Comparison of ENCODE assay signal across 9 cellular contexts in genomic region chr6:37741757-37742400, GRCh38. TPM values are rescaled to one million over a fixed set of nuclear protein-coding genes. Genes with fewer than 3 reads are reported as not detected.
DNase-seq lines count a peak whose midpoint lies in the region; ATAC-seq, FAIRE-seq and TF ChIP-seq lines count a peak whose summit lies in the region.
"Had no signal": no experiment of that assay in that cellular context is flagged by ENCODE, and none has a peak within 500 bp of the region (broad histone marks: within the 10 kb centered on the region; RNA-seq: fewer than 3 reads in every experiment).

No MANE protein-coding gene starts in this region.

- intact Hi-C loops in K562 (cut with micrococcal nuclease): no loop called here
- intact Hi-C loops in left lung (cut with DNase I): no loop called here

- H3K9ac ChIP-seq in K562 (ENCODE audit: insufficient read depth in 1 of 2, low read depth in 2 of 2, low read length in 2 of 2): 0 out of 4 replicates have a peak overlapping the region, but pooled peaks of 1 of the 2 experiments have one; percentile 21

- CTCF ChIA-PET in K562 (lab: Yijun Ruan, JAX; ENCODE audit: low intra/inter-chr PET ratio): no interaction called here

- H3K4me3 ChIP-seq in BE2C (ENCODE audit: low read depth, low read length) (no peak overlapping the region), K562 (no peak overlapping the region), left lung (no peak overlapping the region)
- H3K4me3 ChIP-seq: SJCRH30 had no signal

- FAIRE-seq in K562 (lab: Jason Lieb, UNC): peak; percentile 70

- TF ChIP-seq EP300 in K562 (IDR thresholded peaks at IDR 0.05; ENCODE audit: low read length): no peak

- H3K79me2 ChIP-seq in K562 (ENCODE audit: control insufficient read depth, insufficient read depth, low read length): no peaks in the 10 kb centered on the region

- POLR2A ChIA-PET in K562 (lab: Yijun Ruan, JAX): interaction anchor here (0.7 to 1.1 kb wide), 3 partner anchors 10 to 16 kb away, joined by 3 to 5 read pairs (median 3); no protein-coding TSS in a partner anchor

- H3K27ac ChIP-seq in K562 (ENCODE audit: extremely low read depth, low read depth, low read length) (no peak overlapping the region), left lung (no peak overlapping the region)
- H3K27ac ChIP-seq: SJCRH30 had no signal

- H3K4me2 ChIP-seq in K562 (ENCODE audit: insufficient read depth, low read length): no peak overlapping the region

- WGBS in K562 (ENCODE audit: insufficient coverage, low coverage, missing lambda C conversion rate): 1% methylated on average over 10 of the region's 10 CpGs

- H4K20me1 ChIP-seq in K562 (replicated peaks; ENCODE audit: control insufficient read depth, insufficient read depth, low read length): peaks cover 3% of the 10 kb centered on the region

- H3K27me3 ChIP-seq in BE2C: no peaks in the 10 kb centered on the region
- peaks cover 41 to 83% of the 10 kb centered on the region in 2 experiments for H3K27me3 ChIP-seq in K562 (ENCODE audit: control insufficient read depth in 2 of 2, insufficient read depth in 2 of 2, low read length in 2 of 2)
- H3K27me3 ChIP-seq in left lung: peaks cover 0 to 47% of the 10 kb centered on the region in 2 donors
- H3K27me3 ChIP-seq: SJCRH30 had no signal

- ATAC-seq in K562: peak; percentile 88
- ATAC-seq in left lung: peak; percentile 79
- ATAC-seq in GM18498 (IDR thresholded peaks at IDR 0.05; ENCODE audit: unreplicated experiment): no peak
- ATAC-seq in HG02798 (IDR thresholded peaks at IDR 0.05; ENCODE audit: poor library complexity, unreplicated experiment): no peak

- H3K9me3 ChIP-seq in BE2C (no peaks in the 10 kb centered on the region), K562 (replicated peaks; ENCODE audit: control insufficient read depth, insufficient read depth, low read depth, low read length) (no peaks in the 10 kb centered on the region), left lung (no peaks in the 10 kb centered on the region)
- H3K9me3 ChIP-seq: SJCRH30 had no signal

- BruUV-seq in K562 (replicated peaks; lab: Mats Ljungman, UMichigan): no TSS peak

- H3K36me3 ChIP-seq in BE2C: no peaks in the 10 kb centered on the region
- H3K36me3 ChIP-seq in K562 (ENCODE audit: control insufficient read depth, insufficient read depth, low read length): no peaks in the 10 kb centered on the region
- no peaks in the 10 kb centered on the region for H3K36me3 ChIP-seq in left lung
- H3K36me3 ChIP-seq: SJCRH30 had no signal

- no peak for TF ChIP-seq POLR2A in K562 (conservative IDR thresholded peaks at IDR 0.05)

- peaks cover 38% of the 10 kb centered on the region for H3K4me1 ChIP-seq in BE2C
- H3K4me1 ChIP-seq in K562 (replicated peaks in 1 of 2; ENCODE audit: control insufficient read depth in 2 of 2, insufficient read depth in 2 of 2, low read length in 2 of 2): no peaks in the 10 kb centered on the region
- no peaks in the 10 kb centered on the region for H3K4me1 ChIP-seq in left lung
- H3K4me1 ChIP-seq: SJCRH30 had no signal

- H2AFZ ChIP-seq in K562 (ENCODE audit: low read depth, low read length): no peak overlapping the region

- peak; percentile 55 for DNase-seq in BE2C
- DNase-seq in HuH-7 (ENCODE audit: low spot score): peak; percentile 54
- peak; percentile 48 to 65 (median 54) for DNase-seq in K562 (ENCODE audit: extremely low read depth in 1 of 4, low spot score in 3 of 4)
- no peak for DNase-seq in left lung
- no peak for DNase-seq in UCSD-AML1 (lab: John Stamatoyannopoulos, UW; ENCODE audit: unreplicated experiment)
- DNase-seq in T1000 (lab: John Stamatoyannopoulos, UW): no peak

- peak; percentile 29 to 63; a peak in 3 of 4 replicates for TF ChIP-seq RAD21 in K562 (CRISPR knock-in tag; conservative IDR thresholded peaks at IDR 0.05 in 1 of 2, IDR thresholded peaks at IDR 0.05 in 1 of 2)

- TF ChIP-seq CTCF in BE2C (IDR thresholded peaks at IDR 0.05; ENCODE audit: low read depth, low read length) (peak; percentile 63), K562 (IDR thresholded peaks at IDR 0.05 in 2 of 3, conservative IDR thresholded peaks at IDR 0.05 in 1 of 3; ENCODE audit: insufficient read depth in 2 of 3, low read depth in 1 of 3, low read length in 3 of 3) (peak; percentile 64 to 72 (median 68)), left lung (IDR thresholded peaks at IDR 0.05) (no peak)

- H3K9me1 ChIP-seq in K562 (ENCODE audit: control insufficient read depth, insufficient read depth, low read length): no peaks in the 10 kb centered on the region

- in situ Hi-C loops in K562 (cut with MboI): no loop called here

TF ChIP-seq in K562, 482 proteins besides CTCF, POLR2A, EP300 and RAD21 (continues in another document):
- no peak for TF ChIP-seq U2AF1 (optimal IDR thresholded peaks at IDR 0.05; ENCODE audit: low read depth, low read length)
- peak; percentile 69 for TF ChIP-seq SMC3 (conservative IDR thresholded peaks at IDR 0.05; ENCODE audit: insufficient read depth, low read depth, low read length)
- TF ChIP-seq RB1 (IDR thresholded peaks at IDR 0.05; ENCODE audit: low read depth): peak; percentile 40; the same call in 1 of the 2 replicates
- no peak for TF ChIP-seq TAF9B (IDR thresholded peaks at IDR 0.05; ENCODE audit: partially characterized antibody)
- TF ChIP-seq ZNF384 (IDR thresholded peaks at IDR 0.05; ENCODE audit: low read depth, low read length): 0 out of 2 replicates have a peak, but pooled peaks have one; percentile 32
- TF ChIP-seq RCOR1 (IDR thresholded peaks at IDR 0.05; ENCODE audit: borderline replicate concordance in 1 of 2, low read depth in 2 of 2, low read length in 2 of 2): 0 out of 4 replicates have a peak, but pooled peaks of 1 of the 2 experiments have one; percentile 5
- TF ChIP-seq CBFA2T2 (conservative IDR thresholded peaks at IDR 0.05): no peak
- no peak for TF ChIP-seq ZFP1 (CRISPR knock-in tag; IDR thresholded peaks at IDR 0.05)
- no peak for TF ChIP-seq CREB3L1 (IDR thresholded peaks at IDR 0.05; ENCODE audit: borderline replicate concordance, low read depth)
- TF ChIP-seq MEF2D (tag; conservative IDR thresholded peaks at IDR 0.05; ENCODE audit: low read depth): 0 out of 2 replicates have a peak, but pooled peaks have one; percentile 23
- no peak for TF ChIP-seq ZNF740 (CRISPR knock-in tag; IDR thresholded peaks at IDR 0.05)
- TF ChIP-seq ZNF740 (tag; IDR thresholded peaks at IDR 0.05): peak in 1 of 2 experiments; percentile 3; a peak in 1 of 4 replicates
- TF ChIP-seq MEF2A (IDR thresholded peaks at IDR 0.05; ENCODE audit: control insufficient read depth, low read depth, low read length): peak; percentile 50
- TF ChIP-seq ZNF57 (CRISPR knock-in tag; IDR thresholded peaks at IDR 0.05): no peak
- TF ChIP-seq NFRKB (IDR thresholded peaks at IDR 0.05; ENCODE audit: low read depth): no peak

RNA-seq across cellular contexts. Expression of gene MDGA1, which starts 44.2 kb away (rescaled TPM):
- polyA plus RNA-seq in BE2C (2012; ENCODE audit: insufficient read depth, insufficient read length, low read depth): 1.9 TPM
- total RNA-seq in K562 (2011; cell fraction: chromatin; rRNA removed; ENCODE audit: low replicate concordance): 3.1 and 9.7 TPM in 2 replicates
- total RNA-seq in K562 (2011; cell fraction: nucleolus; rRNA removed): 2.6 and 5.3 TPM in 2 replicates
- total RNA-seq in K562 (2011; cell fraction: nucleoplasm; rRNA removed): 3.7 and 6.1 TPM in 2 replicates
- total RNA-seq in K562 (2014; rRNA removed) (0.50 and 0.57 TPM in 2 replicates), K562 (2014; rRNA removed; fragmentation: Illumina TruSeq; extraction: Trizol) (0.62 and 0.83 TPM in 2 replicates), K562 (2015; rRNA removed; fragmentation: Illumina TruSeq; extraction: Trizol) (0.14 and 0.49 TPM in 2 replicates), K562 (2021) (2.2 and 3.2 TPM in 2 replicates), left lung (10 to 100 TPM in 1 of 2 donors, 1 to 10 TPM in 1; 1.4 to 11.5 TPM)
- polyA plus RNA-seq in K562 (2011; rRNA removed) (0.34 and 2.1 TPM in 2 replicates), K562 (2014; fragmentation: Illumina TruSeq; extraction: Trizol) (0.73 and 1.3 TPM in 2 replicates), K562 (2014; fragmentation: Nextera tagmentation; extraction: Ambion mirVana) (under 1 TPM; 0.18 to 0.31 TPM), K562 (2014; rRNA removed) (1.4 and 2.0 TPM in 2 replicates)
- 0.37 and 4.5 TPM in 2 replicates for polyA plus RNA-seq in K562 (2011; cell fraction: cytosol; rRNA removed)
- 0.86 and 9.4 TPM in 2 replicates for polyA plus RNA-seq in K562 (2011; cell fraction: nucleus; rRNA removed)
- polyA plus RNA-seq in K562 (2012): 0.86 and 2.0 TPM in 2 replicates
- 0.33 and 2.5 TPM in 2 replicates for polyA minus RNA-seq in K562 (2011; rRNA and poly(A)+ RNA removed)
- 1.6 TPM in 1 of 2 replicates, not detected in the other for polyA minus RNA-seq in K562 (2011; cell fraction: cytosol; rRNA and poly(A)+ RNA removed)
- 0.56 and 3.8 TPM in 2 replicates for polyA minus RNA-seq in K562 (2011; cell fraction: nucleus; rRNA and poly(A)+ RNA removed)

Comparison
In these comparisons a context has a peak if more than half of its experiments do, and no peak if none do; other contexts are left out.
1. DNase-seq: peak in BE2C (single experiment), HuH-7 (single experiment) and K562 (4 of 4); none in left lung (0 of 2), UCSD-AML1 (single experiment) and T1000 (single experiment).
2. CTCF ChIP-seq: peak in BE2C (single experiment) and K562 (3 of 3); none in left lung (0 of 2).
3. ATAC-seq: peak in K562 (single experiment) and left lung (single experiment); none in GM18498 (single experiment) and HG02798 (single experiment).